8 cellular contexts compared by ENCODE assay signal in the genomic region with DNA sequence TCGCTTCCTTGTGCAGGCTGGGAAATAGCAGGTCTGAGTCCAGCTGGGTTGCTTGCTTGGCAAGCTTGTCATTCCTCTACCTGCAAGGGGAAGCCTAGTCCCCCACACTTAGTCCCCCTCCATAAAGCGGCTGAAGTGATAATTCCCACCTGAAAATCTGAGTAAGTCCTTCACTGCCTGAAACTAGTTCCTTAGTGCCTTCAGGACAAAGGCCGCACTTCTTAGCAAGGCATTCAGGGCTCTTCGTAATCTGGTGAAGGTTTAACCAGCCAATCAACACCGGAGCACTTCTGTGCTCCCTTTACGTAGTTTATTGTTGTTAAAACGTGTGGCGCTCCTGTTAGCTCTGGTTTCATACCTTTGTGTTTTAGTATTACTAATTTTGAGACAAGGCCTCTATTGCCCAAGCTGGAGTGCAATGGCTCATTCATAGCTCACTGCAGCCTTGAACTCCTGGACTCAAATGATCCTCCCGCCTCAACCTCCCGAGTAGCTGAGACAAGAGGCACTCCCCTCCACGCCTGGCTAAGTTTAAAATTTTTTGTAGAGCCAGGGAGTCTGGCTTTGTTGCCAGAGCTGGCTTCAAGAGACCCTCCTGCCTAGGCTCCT. TPM values are rescaled to one million over a fixed set of nuclear protein-coding genes. Genes with fewer than 3 reads are reported as not detected.
DNase-seq lines count a peak whose midpoint lies in the region; ATAC-seq and TF ChIP-seq lines count a peak whose summit lies in the region.

No MANE protein-coding gene starts in this region.

- DNase-seq in activated CD4-positive, alpha-beta T cell treated with anti-CD3 and anti-CD28 coated beads, Interleukin-2, amount 10 ng/mL, durations not matched to agents 24 days and 14 days, result no peak
- no peak for DNase-seq in activated CD4-positive, alpha-beta T cell treated with anti-CD3 and anti-CD28 coated beads, Interleukin-2, amount 50 U/mL, for 1 hour
- DNase-seq in activated CD8-positive, alpha-beta T cell treated with anti-CD3 and anti-CD28 coated beads for 36 hours, result no peak
- DNase-seq in substantia nigra (lab: John Stamatoyannopoulos, UW), result no peak
- DNase-seq in stimulated activated CD4-positive, alpha-beta T cell treated with anti-CD3 and anti-CD28 coated beads, Interleukin-4, amount 100 ng/mL, for 4 hours, result no peak
- no peak for DNase-seq in NCI-H1417 treated with DMSO at 0.1 percent for 48 hours (lab: John Stamatoyannopoulos, UW)

- H3K4me3 Mint-ChIP-seq in activated CD4-positive, alpha-beta T cell treated with anti-CD3 and anti-CD28 coated beads, Interleukin-2, amount 10 ng/mL, durations not matched to agents 24 days and 14 days, result peak overlapping the region; percentile 97
- peak overlapping the region; percentile 97 for H3K4me3 Mint-ChIP-seq in activated CD8-positive, alpha-beta T cell treated with anti-CD3 and anti-CD28 coated beads for 36 hours

- POLR2A ChIA-PET in activated CD8-positive, alpha-beta T cell treated with anti-CD3 and anti-CD28 coated beads for 36 hours (lab: Charles Lee), result interaction anchor here (0.5 to 2.1 kb wide), 11 partner anchors 19 to 331 kb away, joined by 3 to 8 read pairs (median 3); a partner anchor contains a TSS

- peaks cover 22% of the 10 kb centered on the region for H3K4me1 Mint-ChIP-seq in activated CD4-positive, alpha-beta T cell treated with anti-CD3 and anti-CD28 coated beads, Interleukin-2, amount 10 ng/mL, durations not matched to agents 24 days and 14 days
- peaks cover 26% of the 10 kb centered on the region for H3K4me1 Mint-ChIP-seq in activated CD8-positive, alpha-beta T cell treated with anti-CD3 and anti-CD28 coated beads for 36 hours (ENCODE audit: low read depth)

- intact Hi-C loops in activated CD4-positive, alpha-beta T cell treated with anti-CD3 and anti-CD28 coated beads, Interleukin-2, amount 10 ng/mL, durations not matched to agents 24 days and 14 days (cut with micrococcal nuclease), result loop anchor here (1.0 to 5.0 kb wide), 6 partner anchors 21 to 234 kb away; a partner anchor contains a TSS
- intact Hi-C loops in activated CD8-positive, alpha-beta T cell treated with anti-CD3 and anti-CD28 coated beads for 36 hours (cut with micrococcal nuclease), result no loop called here

- H3K4me3 ChIP-seq in iPS-18c (ENCODE audit: insufficient read depth, low read depth, low read length), result peak overlapping the region; percentile 98

- H3K27ac Mint-ChIP-seq in activated CD4-positive, alpha-beta T cell treated with anti-CD3 and anti-CD28 coated beads, Interleukin-2, amount 10 ng/mL, durations not matched to agents 24 days and 14 days, result peak overlapping the region; percentile 94
- H3K27ac Mint-ChIP-seq in activated CD8-positive, alpha-beta T cell treated with anti-CD3 and anti-CD28 coated beads for 36 hours, result peak overlapping the region; percentile 95

- H3K36me3 Mint-ChIP-seq in activated CD4-positive, alpha-beta T cell treated with anti-CD3 and anti-CD28 coated beads, Interleukin-2, amount 10 ng/mL, durations not matched to agents 24 days and 14 days (ENCODE audit: low read depth), result no peaks in the 10 kb centered on the region
- H3K36me3 Mint-ChIP-seq in activated CD8-positive, alpha-beta T cell treated with anti-CD3 and anti-CD28 coated beads for 36 hours (ENCODE audit: low read depth), result no peaks in the 10 kb centered on the region

- H3K9me3 Mint-ChIP-seq in activated CD4-positive, alpha-beta T cell treated with anti-CD3 and anti-CD28 coated beads, Interleukin-2, amount 10 ng/mL, durations not matched to agents 24 days and 14 days, result no peaks in the 10 kb centered on the region
- H3K9me3 Mint-ChIP-seq in activated CD8-positive, alpha-beta T cell treated with anti-CD3 and anti-CD28 coated beads for 36 hours, result no peaks in the 10 kb centered on the region

- no peaks in the 10 kb centered on the region for H3K27me3 Mint-ChIP-seq in activated CD4-positive, alpha-beta T cell treated with anti-CD3 and anti-CD28 coated beads, Interleukin-2, amount 10 ng/mL, durations not matched to agents 24 days and 14 days
- H3K27me3 Mint-ChIP-seq in activated CD8-positive, alpha-beta T cell treated with anti-CD3 and anti-CD28 coated beads for 36 hours, result no peaks in the 10 kb centered on the region

- H3K27ac ChIP-seq in substantia nigra (ENCODE audit: low read depth, low read length, poor library complexity, severe bottlenecking), result peak overlapping the region; percentile 78

- H3K9me3 ChIP-seq in iPS-18c (ENCODE audit: control insufficient read depth, insufficient read depth, low read length), result no peaks in the 10 kb centered on the region

- CTCF ChIA-PET in activated CD8-positive, alpha-beta T cell treated with anti-CD3 and anti-CD28 coated beads for 36 hours (lab: Charles Lee), result interaction anchor here (0.9 to 4.9 kb wide), 8 partner anchors 10 to 373 kb away, joined by 3 to 30 read pairs (median 6); a partner anchor contains a TSS

- no peak for TF ChIP-seq CTCF in activated CD8-positive, alpha-beta T cell treated with anti-CD3 and anti-CD28 coated beads for 36 hours (IDR thresholded peaks at IDR 0.05)

- ATAC-seq in activated CD8-positive, alpha-beta T cell treated with anti-CD3 and anti-CD28 coated beads for 36 hours, result no peak
- ATAC-seq in GM18858 (IDR thresholded peaks at IDR 0.05; ENCODE audit: unreplicated experiment), result no peak

RNA-seq across cellular contexts. Expression of a gene that starts 0.8 kb away (rescaled TPM):
- 14.4 and 16.3 TPM in 2 replicates for total RNA-seq in activated CD4-positive, alpha-beta T cell treated with anti-CD3 and anti-CD28 coated beads, Interleukin-2, amount 10 ng/mL, durations not matched to agents 24 days and 14 days
- 1 to 10 TPM; 8.4 to 8.5 TPM for total RNA-seq in activated CD8-positive, alpha-beta T cell treated with anti-CD3 and anti-CD28 coated beads for 36 hours

RNA-seq across cellular contexts. Expression of a gene that starts 9.2 kb away (rescaled TPM):
- 0.63 TPM in 1 of 2 replicates, not detected in the other for total RNA-seq in activated CD4-positive, alpha-beta T cell treated with anti-CD3 and anti-CD28 coated beads, Interleukin-2, amount 10 ng/mL, durations not matched to agents 24 days and 14 days
- total RNA-seq in activated CD8-positive, alpha-beta T cell treated with anti-CD3 and anti-CD28 coated beads for 36 hours, result under 1 TPM in 1 of 2 experiments, not detected in 1; 0.83 TPM

RNA-seq across cellular contexts. Expression of a gene that starts 21.0 kb away (rescaled TPM):
- 112 and 122 TPM in 2 replicates for total RNA-seq in activated CD4-positive, alpha-beta T cell treated with anti-CD3 and anti-CD28 coated beads, Interleukin-2, amount 10 ng/mL, durations not matched to agents 24 days and 14 days
- total RNA-seq in activated CD8-positive, alpha-beta T cell treated with anti-CD3 and anti-CD28 coated beads for 36 hours, result 10 to 100 TPM; 78.7 to 90.9 TPM

RNA-seq across cellular contexts. Expression of a gene that starts 37.8 kb away (rescaled TPM):
- 6.0 and 6.5 TPM in 2 replicates for total RNA-seq in activated CD4-positive, alpha-beta T cell treated with anti-CD3 and anti-CD28 coated beads, Interleukin-2, amount 10 ng/mL, durations not matched to agents 24 days and 14 days
- 1 to 10 TPM; 3.8 to 3.9 TPM for total RNA-seq in activated CD8-positive, alpha-beta T cell treated with anti-CD3 and anti-CD28 coated beads for 36 hours

RNA-seq across cellular contexts. Expression of a gene that starts 42.8 kb away (rescaled TPM):
- 211 and 214 TPM in 2 replicates for total RNA-seq in activated CD4-positive, alpha-beta T cell treated with anti-CD3 and anti-CD28 coated beads, Interleukin-2, amount 10 ng/mL, durations not matched to agents 24 days and 14 days
- total RNA-seq in activated CD8-positive, alpha-beta T cell treated with anti-CD3 and anti-CD28 coated beads for 36 hours, result 100 to 1,000 TPM; 205 to 206 TPM
